ENCODE assay signal across 1 cellular context in the genomic region with DNA sequence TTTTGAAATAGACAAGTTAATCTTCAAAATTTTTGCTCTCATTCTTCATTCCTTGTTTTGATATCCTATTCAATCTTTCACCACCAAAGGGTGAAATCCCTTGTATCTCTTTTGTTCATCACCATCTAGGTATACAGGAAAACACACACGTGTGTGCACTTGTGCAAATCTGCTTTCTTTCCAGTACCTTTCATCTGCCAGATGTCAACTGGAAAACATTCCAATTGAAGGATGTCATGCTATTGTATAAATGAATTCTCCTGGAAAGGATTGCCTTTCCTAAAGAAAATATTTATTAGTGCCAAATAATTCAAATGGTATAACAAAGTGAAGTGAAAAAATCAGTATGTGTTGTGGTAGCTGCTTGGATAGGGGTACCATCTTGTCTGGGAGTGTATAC.
TF ChIP-seq lines count a peak whose summit lies in the region.

No MANE protein-coding gene starts in this region.

TF ChIP-seq in SK-N-SH, 30 proteins besides CTCF, POLR2A, EP300 and RAD21 (continued from another document):
- TF ChIP-seq, protein P1, sequence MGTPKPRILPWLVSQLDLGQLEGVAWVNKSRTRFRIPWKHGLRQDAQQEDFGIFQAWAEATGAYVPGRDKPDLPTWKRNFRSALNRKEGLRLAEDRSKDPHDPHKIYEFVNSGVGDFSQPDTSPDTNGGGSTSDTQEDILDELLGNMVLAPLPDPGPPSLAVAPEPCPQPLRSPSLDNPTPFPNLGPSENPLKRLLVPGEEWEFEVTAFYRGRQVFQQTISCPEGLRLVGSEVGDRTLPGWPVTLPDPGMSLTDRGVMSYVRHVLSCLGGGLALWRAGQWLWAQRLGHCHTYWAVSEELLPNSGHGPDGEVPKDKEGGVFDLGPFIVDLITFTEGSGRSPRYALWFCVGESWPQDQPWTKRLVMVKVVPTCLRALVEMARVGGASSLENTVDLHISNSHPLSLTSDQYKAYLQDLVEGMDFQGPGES (IDR thresholded peaks at IDR 0.05; ENCODE audit: low read depth, low read length): no peak
- TF ChIP-seq, protein P2, sequence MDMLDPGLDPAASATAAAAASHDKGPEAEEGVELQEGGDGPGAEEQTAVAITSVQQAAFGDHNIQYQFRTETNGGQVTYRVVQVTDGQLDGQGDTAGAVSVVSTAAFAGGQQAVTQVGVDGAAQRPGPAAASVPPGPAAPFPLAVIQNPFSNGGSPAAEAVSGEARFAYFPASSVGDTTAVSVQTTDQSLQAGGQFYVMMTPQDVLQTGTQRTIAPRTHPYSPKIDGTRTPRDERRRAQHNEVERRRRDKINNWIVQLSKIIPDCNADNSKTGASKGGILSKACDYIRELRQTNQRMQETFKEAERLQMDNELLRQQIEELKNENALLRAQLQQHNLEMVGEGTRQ (IDR thresholded peaks at IDR 0.05; ENCODE audit: borderline replicate concordance, low read depth, low read length): no peak
- TF ChIP-seq NRF1 (IDR thresholded peaks at IDR 0.05; ENCODE audit: low read depth, low read length): no peak
- TF ChIP-seq SMC3 (IDR thresholded peaks at IDR 0.05; ENCODE audit: low read depth, low read length): no peak
- no peak for TF ChIP-seq RCOR1 (IDR thresholded peaks at IDR 0.05; ENCODE audit: low read length)
- TF ChIP-seq EZH2phosphoT487 (IDR thresholded peaks at IDR 0.05; ENCODE audit: borderline replicate concordance, low read depth): no peak
- no peak for TF ChIP-seq RFX5 (IDR thresholded peaks at IDR 0.05; ENCODE audit: low read length)
- no peak for TF ChIP-seq CHD2 (IDR thresholded peaks at IDR 0.05; ENCODE audit: low read length, partially characterized antibody)
